Comparison of ENCODE assay signal across 1 cellular context in genomic region chr12:57864811-57865751, GRCh38.
TF ChIP-seq lines count a peak whose summit lies in the region.

No MANE protein-coding gene starts in this region.

TF ChIP-seq in HEK293, 187 proteins besides CTCF, POLR2A, EP300 and RAD21 (continued from another document):
- TF ChIP-seq ZNF148 (tag by site-specific recombination; IDR thresholded peaks at IDR 0.05; ENCODE audit: borderline replicate concordance) (no peak), ZNF776 (tag by site-specific recombination; IDR thresholded peaks at IDR 0.05; ENCODE audit: borderline replicate concordance) (no peak), ZNF521 (tag by site-specific recombination; IDR thresholded peaks at IDR 0.05) (no peak), ZBTB49 (tag by site-specific recombination; IDR thresholded peaks at IDR 0.05; ENCODE audit: low read depth) (no peak), ZNF624 (tag by site-specific recombination; IDR thresholded peaks at IDR 0.05) (no peak), KLF16 (tag by site-specific recombination; IDR thresholded peaks at IDR 0.05) (no peak), EGR2 (tag by site-specific recombination; IDR thresholded peaks at IDR 0.05; ENCODE audit: low read depth) (peak; percentile 46; the same call in 1 of the 2 replicates), ZNF555 (tag by site-specific recombination; conservative IDR thresholded peaks at IDR 0.05) (no peak), ZNF155 (tag by site-specific recombination; IDR thresholded peaks at IDR 0.05) (no peak), ZNF140 (tag by site-specific recombination; IDR thresholded peaks at IDR 0.05) (no peak), ZNF324 (tag by site-specific recombination; IDR thresholded peaks at IDR 0.05) (no peak), ZNF239 (tag by site-specific recombination; IDR thresholded peaks at IDR 0.05) (no peak), ZNF416 (tag by site-specific recombination; IDR thresholded peaks at IDR 0.05) (no peak), GLI2 (tag by site-specific recombination; IDR thresholded peaks at IDR 0.05; ENCODE audit: borderline replicate concordance, low read depth) (no peak), ZNF184 (tag by site-specific recombination; IDR thresholded peaks at IDR 0.05) (no peak), ZNF610 (tag by site-specific recombination; IDR thresholded peaks at IDR 0.05; ENCODE audit: borderline replicate concordance) (no peak), PATZ1 (tag by site-specific recombination; IDR thresholded peaks at IDR 0.05) (peak; percentile 59; the same call in 1 of the 2 replicates), ZBTB1 (tag by site-specific recombination; IDR thresholded peaks at IDR 0.05) (no peak), ZNF354C (tag by site-specific recombination; IDR thresholded peaks at IDR 0.05; ENCODE audit: borderline replicate concordance, low read depth) (no peak), ZNF692 (tag by site-specific recombination; IDR thresholded peaks at IDR 0.05) (peak; percentile 70), ZNF398 (tag by site-specific recombination; IDR thresholded peaks at IDR 0.05) (peak; percentile 74), ATF2 (tag by site-specific recombination; IDR thresholded peaks at IDR 0.05; ENCODE audit: low read depth) (no peak), KLF17 (tag by site-specific recombination; IDR thresholded peaks at IDR 0.05) (no peak), ZBTB21 (tag by site-specific recombination; IDR thresholded peaks at IDR 0.05) (no peak), REPIN1 (tag by site-specific recombination; IDR thresholded peaks at IDR 0.05; ENCODE audit: low read depth) (no peak), ZNF426 (tag by site-specific recombination; IDR thresholded peaks at IDR 0.05) (no peak), ZNF366 (tag by site-specific recombination; conservative IDR thresholded peaks at IDR 0.05) (no peak), ZNF175 (tag by site-specific recombination; IDR thresholded peaks at IDR 0.05) (no peak), ZNF473 (tag by site-specific recombination; IDR thresholded peaks at IDR 0.05) (no peak), ZNF704 (tag by site-specific recombination; IDR thresholded peaks at IDR 0.05) (no peak), FEZF1 (tag by site-specific recombination; IDR thresholded peaks at IDR 0.05) (no peak), TSHZ1 (tag by site-specific recombination; IDR thresholded peaks at IDR 0.05; ENCODE audit: borderline replicate concordance) (no peak)
TF ChIP-seq in HEK293: peak in this region for 31.
